In the genomic region with DNA sequence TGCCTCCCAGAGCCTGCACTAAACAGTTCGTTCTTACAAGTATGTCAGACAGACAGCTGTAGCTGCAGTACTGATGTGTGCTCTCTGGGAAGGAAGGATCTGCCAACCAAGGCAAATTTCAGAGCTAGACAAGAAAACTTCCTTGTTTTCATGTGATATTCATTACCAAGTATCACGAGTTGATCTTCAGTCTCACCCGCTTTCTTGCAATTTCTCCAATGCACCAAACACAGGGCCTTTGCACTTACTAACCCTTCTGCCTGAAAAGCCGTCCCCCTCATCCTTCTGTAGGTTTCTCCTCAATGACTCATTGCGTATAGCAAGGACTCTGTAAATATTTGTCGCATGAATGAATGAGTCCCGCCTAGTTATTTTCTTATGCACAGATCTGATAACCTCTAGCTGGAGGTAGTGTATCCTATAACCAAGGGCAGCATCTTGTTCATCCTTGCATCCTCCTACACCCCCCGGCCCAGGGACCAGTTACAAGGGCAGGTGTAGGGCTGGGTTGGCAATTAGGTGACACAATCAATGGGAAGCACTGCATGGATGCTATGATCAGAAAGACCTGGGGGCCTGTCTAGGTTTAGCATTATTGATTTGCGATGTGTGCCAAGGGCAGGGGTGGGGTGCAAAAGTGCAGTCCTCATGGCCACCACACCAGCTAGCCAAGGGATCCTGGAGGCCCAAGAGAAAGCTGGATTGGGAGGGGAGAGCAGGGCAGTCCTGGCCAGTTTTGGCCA, we compare ENCODE assay signal across 10 cellular contexts. TPM values are rescaled to one million over a fixed set of nuclear protein-coding genes. Genes with fewer than 3 reads are reported as not detected.
DNase-seq lines count a peak whose midpoint lies in the region; ATAC-seq and TF ChIP-seq lines count a peak whose summit lies in the region.
"Had no signal": no experiment of that assay in that cellular context is flagged by ENCODE, and none has a peak within 500 bp of the region (broad histone marks: within the 10 kb centered on the region; RNA-seq: fewer than 3 reads in every experiment).

No MANE protein-coding gene starts in this region.

- H3K36me3 ChIP-seq in HUES6 (ENCODE audit: control insufficient read depth, insufficient read depth, low read length), result peaks cover 27% of the 10 kb centered on the region
- H3K36me3 ChIP-seq: gastroesophageal sphincter had no signal

- H3K4me3 ChIP-seq in HUES6 (ENCODE audit: low read depth, low read length), result peak overlapping the region; percentile 66

- TF ChIP-seq CTCF in endothelial cell (IDR thresholded peaks at IDR 0.05; ENCODE audit: unreplicated experiment), result no peak
- no peak for TF ChIP-seq CTCF in osteocyte (IDR thresholded peaks at IDR 0.05)

- H3K9me3 ChIP-seq in HUES6 (ENCODE audit: control insufficient read depth, insufficient read depth, low read depth, low read length), result peaks cover 3% of the 10 kb centered on the region; the same call in 1 of the 2 replicates
- H3K9me3 ChIP-seq: gastroesophageal sphincter had no signal

- H3K4me3 Mint-ChIP-seq in endothelial cell (ENCODE audit: unreplicated experiment) (peak overlapping the region; percentile 97), osteocyte (ENCODE audit: unreplicated experiment) (peak overlapping the region; percentile 10)

- H3K9me3 Mint-ChIP-seq in endothelial cell (ENCODE audit: unreplicated experiment), result no peaks in the 10 kb centered on the region
- no peaks in the 10 kb centered on the region for H3K9me3 Mint-ChIP-seq in osteocyte (ENCODE audit: unreplicated experiment)

- in situ Hi-C loops in Caki2 (cut with HindIII; ENCODE audit: low pct_unique_long_range_greater_than_20kb, low sequenced_read_pairs), result no loop called here

- H3K36me3 Mint-ChIP-seq in endothelial cell (ENCODE audit: low read depth, unreplicated experiment) (peaks cover 15% of the 10 kb centered on the region), osteocyte (ENCODE audit: unreplicated experiment) (peaks cover 14% of the 10 kb centered on the region)

- peaks cover 17% of the 10 kb centered on the region for H3K4me1 Mint-ChIP-seq in endothelial cell (ENCODE audit: unreplicated experiment)
- H3K4me1 Mint-ChIP-seq in osteocyte (ENCODE audit: unreplicated experiment), result peaks cover 24% of the 10 kb centered on the region

- H3K27ac Mint-ChIP-seq in endothelial cell (ENCODE audit: unreplicated experiment) (no peak overlapping the region), osteocyte (ENCODE audit: unreplicated experiment) (no peak overlapping the region)

- ATAC-seq in HG02678 (IDR thresholded peaks at IDR 0.05; ENCODE audit: unreplicated experiment), result no peak

- H3K27me3 Mint-ChIP-seq in endothelial cell (ENCODE audit: unreplicated experiment) (peaks cover 4% of the 10 kb centered on the region), osteocyte (ENCODE audit: unreplicated experiment) (no peaks in the 10 kb centered on the region)

- H3K27ac ChIP-seq in HUES6 (ENCODE audit: low read depth, low read length), result no peak overlapping the region

- peak; percentile 69 for DNase-seq in Caki2 (ENCODE audit: low read depth)
- DNase-seq in endothelial cell (ENCODE audit: low spot score), result no peak
- no peak for DNase-seq in osteocyte (ENCODE audit: extremely low spot score, unreplicated experiment)
- DNase-seq in DMS79 (lab: John Stamatoyannopoulos, UW), result no peak
- DNase-seq in anterior cingulate cortex (lab: John Stamatoyannopoulos, UW), result no peak
- DNase-seq in DMS 273 (lab: John Stamatoyannopoulos, UW; ENCODE audit: unreplicated experiment), result no peak
- DNase-seq: stimulated activated CD4-positive, alpha-beta T cell treated with anti-CD3 and anti-CD28 coated beads, Interleukin-12 subunit alpha, Interleukin-12 subunit beta, amount 100 ng/mL, for 4 hours had no signal

- H3K9ac ChIP-seq in HUES6 (ENCODE audit: low read length), result no peak overlapping the region

- peaks cover 24% of the 10 kb centered on the region for H3K4me1 ChIP-seq in HUES6 (ENCODE audit: control insufficient read depth, insufficient read depth, low read length)

- H3K27me3 ChIP-seq in HUES6 (ENCODE audit: control insufficient read depth, insufficient read depth, low read length), result peaks cover 23% of the 10 kb centered on the region

RNA-seq across cellular contexts. Expression of a gene that starts 51.3 kb away (rescaled TPM):
- total RNA-seq in Caki2 (2014; rRNA removed; shearing (Covaris generic); ENCODE audit: low replicate concordance), result 3.5 and 6.4 TPM in 2 replicates
- total RNA-seq in endothelial cell (ENCODE audit: unreplicated experiment) (2.8 TPM), osteocyte (0.76 and 4.1 TPM in 2 replicates)

RNA-seq across cellular contexts. Expression of a gene that starts 54.3 kb away (rescaled TPM):
- total RNA-seq in Caki2 (2014; rRNA removed; shearing (Covaris generic); ENCODE audit: low replicate concordance), result 18.5 and 22.2 TPM in 2 replicates
- 18.6 TPM for total RNA-seq in endothelial cell (ENCODE audit: unreplicated experiment)
- 48.4 and 52.4 TPM in 2 replicates for total RNA-seq in osteocyte
